10 cellular contexts compared by ENCODE assay signal in the genomic region with DNA sequence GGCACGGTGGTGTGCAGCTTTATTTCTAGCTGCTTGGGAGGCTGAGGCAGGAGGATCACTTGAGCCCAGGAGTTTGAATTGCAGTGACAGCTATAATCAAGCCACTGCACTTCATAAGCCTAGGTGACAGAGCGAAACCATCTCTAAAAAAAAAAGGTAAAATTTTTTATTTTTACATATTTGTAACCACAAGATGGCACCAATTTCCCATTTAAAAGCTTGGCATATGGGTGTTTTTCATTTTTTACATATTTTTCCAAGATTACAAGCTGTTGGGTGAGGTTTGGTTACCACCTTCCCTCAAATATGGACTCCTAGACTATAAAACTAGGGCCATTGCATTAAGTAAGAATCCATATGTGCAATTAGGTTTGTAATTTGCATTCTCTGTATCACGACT.
DNase-seq lines count a peak whose midpoint lies in the region; ATAC-seq and TF ChIP-seq lines count a peak whose summit lies in the region.
"Had no signal": no experiment of that assay in that cellular context is flagged by ENCODE, and none has a peak within 500 bp of the region (broad histone marks: within the 10 kb centered on the region; RNA-seq: fewer than 3 reads in every experiment).

No MANE protein-coding gene starts in this region.

- no peaks in the 10 kb centered on the region for H3K79me2 ChIP-seq in GM23248 (ENCODE audit: insufficient read depth)

- H3K9me2 ChIP-seq in GM23248 (ENCODE audit: insufficient read depth), result no peaks in the 10 kb centered on the region

- ATAC-seq in GM21825 (IDR thresholded peaks at IDR 0.05; ENCODE audit: unreplicated experiment), result no peak
- ATAC-seq in GM18870 (IDR thresholded peaks at IDR 0.05; ENCODE audit: unreplicated experiment), result no peak
- ATAC-seq in natural killer cell treated with Interleukin-12 subunit alpha and Interleukin-12 subunit beta and Interleukin-15 and Interleukin-18, amount 100 ng/mL, for 72 hours, result no peak

- no peaks in the 10 kb centered on the region for H3K9me3 Mint-ChIP-seq in natural killer cell treated with Interleukin-12 subunit alpha and Interleukin-12 subunit beta and Interleukin-15 and Interleukin-18, amount 100 ng/mL, for 72 hours

- no peak overlapping the region for H3K27ac Mint-ChIP-seq in natural killer cell treated with Interleukin-12 subunit alpha and Interleukin-12 subunit beta and Interleukin-15 and Interleukin-18, amount 100 ng/mL, for 72 hours

- H3K4me2 ChIP-seq in GM23248 (ENCODE audit: unreplicated experiment), result no peak overlapping the region

- WGBS in GM23248 (ENCODE audit: low coverage in 1 of 2, low lambda C conversion rate in 2 of 2, missing lambda C conversion rate in 2 of 2), 2 experiments, result 70 to 81% methylated on average over 3 of the region's 3 CpGs

- H3K27me3 Mint-ChIP-seq in natural killer cell treated with Interleukin-12 subunit alpha and Interleukin-12 subunit beta and Interleukin-15 and Interleukin-18, amount 100 ng/mL, for 72 hours, result peaks cover 6 to 19% of the 10 kb centered on the region in 2 donors

- H2AFZ ChIP-seq in GM23248, result peak overlapping the region; percentile 22; the same call in 1 of the 2 replicates

- peaks cover 5% of the 10 kb centered on the region; the same call in 1 of the 2 replicates for H3K27me3 ChIP-seq in GM23248 (replicated peaks; ENCODE audit: insufficient read depth)

- no peaks in the 10 kb centered on the region for H3K36me3 ChIP-seq in GM23248 (ENCODE audit: low read depth)

- H4K20me1 ChIP-seq in GM23248 (ENCODE audit: insufficient read depth), result no peaks in the 10 kb centered on the region

- no peaks in the 10 kb centered on the region for H3K4me1 Mint-ChIP-seq in natural killer cell treated with Interleukin-12 subunit alpha and Interleukin-12 subunit beta and Interleukin-15 and Interleukin-18, amount 100 ng/mL, for 72 hours (ENCODE audit: low read depth in 2 of 2)

- H3F3A ChIP-seq in GM23248 (ENCODE audit: insufficient read depth), result no peaks in the 10 kb centered on the region; the same call in 1 of the 2 replicates

- H3K4me3 ChIP-seq in GM23248 (no peak overlapping the region), fibroblast of the aortic adventitia (ENCODE audit: low read depth, low read length) (no peak overlapping the region)

- no peak overlapping the region for H3K9ac ChIP-seq in GM23248

- H3K36me3 Mint-ChIP-seq in natural killer cell treated with Interleukin-12 subunit alpha and Interleukin-12 subunit beta and Interleukin-15 and Interleukin-18, amount 100 ng/mL, for 72 hours, result no peaks in the 10 kb centered on the region

- no peak overlapping the region for H3K4me3 Mint-ChIP-seq in natural killer cell treated with Interleukin-12 subunit alpha and Interleukin-12 subunit beta and Interleukin-15 and Interleukin-18, amount 100 ng/mL, for 72 hours

- no peak overlapping the region for H3K27ac ChIP-seq in GM23248

- intact Hi-C loops in posterior cingulate gyrus (cut with DNase I), result no loop called here

- peak; percentile 31 for DNase-seq in AG08395 (ENCODE audit: low spot score)
- peak; percentile 50 for DNase-seq in GM23248
- peak; percentile 47 for DNase-seq in RKO (ENCODE audit: low spot score)
- DNase-seq in fibroblast of the aortic adventitia (ENCODE audit: low read depth), result peak; percentile 25
- no peak for DNase-seq in posterior cingulate gyrus
- DNase-seq in natural killer cell treated with Interleukin-12 subunit alpha and Interleukin-12 subunit beta and Interleukin-15 and Interleukin-18, amount 100 ng/mL, for 72 hours (ENCODE audit: low spot score), result no peak
- DNase-seq: DMS79, NCI-H345 had no signal

- H3K9me3 ChIP-seq in GM23248 (ENCODE audit: low read depth), result no peaks in the 10 kb centered on the region

- TF ChIP-seq CTCF in fibroblast of the aortic adventitia (IDR thresholded peaks at IDR 0.05; ENCODE audit: insufficient read depth, low read length), result no peak

- in situ Hi-C loops in GM23248 (cut with MboI), result no loop called here

- peaks cover 6% of the 10 kb centered on the region; the same call in 1 of the 2 replicates for H3K4me1 ChIP-seq in GM23248 (ENCODE audit: insufficient read depth)

Comparison
In these comparisons a context has a peak if more than half of its experiments do, and no peak if none do; other contexts are left out.
1. DNase-seq: peak in AG08395 (single experiment), GM23248 (single experiment), RKO (single experiment) and fibroblast of the aortic adventitia (single experiment); none in posterior cingulate gyrus (0 of 10) and natural killer cell treated with Interleukin-12 subunit alpha and Interleukin-12 subunit beta and Interleukin-15 and Interleukin-18, amount 100 ng/mL, for 72 hours (single experiment).